11 cellular contexts compared by ENCODE assay signal in the genomic region with DNA sequence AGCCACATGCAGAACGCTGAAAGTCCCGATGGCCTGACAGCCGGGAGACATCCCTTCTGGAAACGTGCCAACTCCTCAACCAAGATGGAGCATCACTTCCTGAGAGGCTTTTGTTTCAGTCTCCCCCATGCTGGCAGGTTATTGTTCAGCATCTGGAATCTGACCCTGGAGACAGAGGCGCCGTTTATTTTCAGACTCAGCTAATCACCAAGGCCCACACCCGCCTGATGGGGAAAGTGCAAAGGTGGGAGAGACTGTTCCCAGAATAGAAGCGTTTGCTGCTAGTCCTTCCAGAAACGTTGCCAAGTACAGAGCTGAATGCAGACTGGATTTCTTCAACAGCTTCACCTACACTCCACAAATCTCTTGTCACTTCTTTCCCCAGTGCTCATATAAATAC. TPM values are rescaled to one million over a fixed set of nuclear protein-coding genes. Genes with fewer than 3 reads are reported as not detected.
DNase-seq lines count a peak whose midpoint lies in the region; ATAC-seq, FAIRE-seq and TF ChIP-seq lines count a peak whose summit lies in the region.
"Had no signal": no experiment of that assay in that cellular context is flagged by ENCODE, and none has a peak within 500 bp of the region (broad histone marks: within the 10 kb centered on the region; RNA-seq: fewer than 3 reads in every experiment).

No MANE protein-coding gene starts in this region.

- ATAC-seq in pancreas = peak; percentile 66 to 84 (median 69)
- no peak for ATAC-seq in HG03196 (IDR thresholded peaks at IDR 0.05; ENCODE audit: unreplicated experiment)
- no peak for ATAC-seq in HG03108 (IDR thresholded peaks at IDR 0.05; ENCODE audit: unreplicated experiment)

- H3K4me3 ChIP-seq in pancreas = no peak overlapping the region
- H3K4me3 ChIP-seq: upper lobe of right lung had no signal

- intact Hi-C loops in pancreas (cut with DNase I) = no loop called here

- peaks cover 0 to 16% (median 7%) of the 10 kb centered on the region in 3 donors for H3K4me1 ChIP-seq in pancreas

- WGBS in pancreas, 2 donors = 12 to 16% methylated on average over 9 of the region's 9 CpGs

- H3K27ac ChIP-seq in pancreas = no peak overlapping the region
- H3K27ac ChIP-seq: upper lobe of right lung had no signal

- no peak for TF ChIP-seq CTCF in pancreas (IDR thresholded peaks at IDR 0.05)

- DNase-seq in ELF-1 (ENCODE audit: low read depth, low spot score) = peak; percentile 25
- peak; percentile 55 to 79 for DNase-seq in NCI-H524 (lab: John Stamatoyannopoulos, UW)
- peak; percentile 29 for DNase-seq in fibroblast of the conjunctiva (ENCODE audit: low read depth)
- DNase-seq in pancreas = peak in 2 of 6 donors; percentile 25 to 45
- no peak for DNase-seq in 8988T
- DNase-seq in activated effector memory CD4-positive, alpha-beta T cell treated with Interleukin-2 at 50 U/mL for 16 hours = no peak
- DNase-seq: NCI-H1694, upper lobe of right lung had no signal

- no peaks in the 10 kb centered on the region for H3K27me3 ChIP-seq in pancreas
- H3K27me3 ChIP-seq: upper lobe of right lung had no signal

- H3K36me3 ChIP-seq in pancreas = no peaks in the 10 kb centered on the region
- H3K36me3 ChIP-seq: upper lobe of right lung had no signal

- FAIRE-seq in pancreas (lab: Jason Lieb, UNC) = no peak
- FAIRE-seq: bronchial epithelial cell had no signal

- H3K9me3 ChIP-seq in pancreas = no peaks in the 10 kb centered on the region
- H3K9me3 ChIP-seq: upper lobe of right lung had no signal

RNA-seq across cellular contexts. Expression of gene S1PR3, which starts 41.8 kb away (rescaled TPM):
- 1 to 10 TPM; 1.4 to 4.1 (median 2.8) TPM for total RNA-seq in pancreas
- polyA plus RNA-seq in pancreas = 1 to 10 TPM; 1.8 to 1.9 TPM

Comparison
In these comparisons a context has a peak if more than half of its experiments do, and no peak if none do; other contexts are left out.
1. DNase-seq: peak in ELF-1 (single experiment), NCI-H524 (2 of 2) and fibroblast of the conjunctiva (single experiment); none in 8988T (single experiment) and activated effector memory CD4-positive, alpha-beta T cell treated with Interleukin-2 at 50 U/mL for 16 hours (single experiment).
2. ATAC-seq: peak in pancreas (4 of 4); none in HG03196 (single experiment) and HG03108 (single experiment).